ENCODE assay signal across 24 cellular contexts in the genomic region with DNA sequence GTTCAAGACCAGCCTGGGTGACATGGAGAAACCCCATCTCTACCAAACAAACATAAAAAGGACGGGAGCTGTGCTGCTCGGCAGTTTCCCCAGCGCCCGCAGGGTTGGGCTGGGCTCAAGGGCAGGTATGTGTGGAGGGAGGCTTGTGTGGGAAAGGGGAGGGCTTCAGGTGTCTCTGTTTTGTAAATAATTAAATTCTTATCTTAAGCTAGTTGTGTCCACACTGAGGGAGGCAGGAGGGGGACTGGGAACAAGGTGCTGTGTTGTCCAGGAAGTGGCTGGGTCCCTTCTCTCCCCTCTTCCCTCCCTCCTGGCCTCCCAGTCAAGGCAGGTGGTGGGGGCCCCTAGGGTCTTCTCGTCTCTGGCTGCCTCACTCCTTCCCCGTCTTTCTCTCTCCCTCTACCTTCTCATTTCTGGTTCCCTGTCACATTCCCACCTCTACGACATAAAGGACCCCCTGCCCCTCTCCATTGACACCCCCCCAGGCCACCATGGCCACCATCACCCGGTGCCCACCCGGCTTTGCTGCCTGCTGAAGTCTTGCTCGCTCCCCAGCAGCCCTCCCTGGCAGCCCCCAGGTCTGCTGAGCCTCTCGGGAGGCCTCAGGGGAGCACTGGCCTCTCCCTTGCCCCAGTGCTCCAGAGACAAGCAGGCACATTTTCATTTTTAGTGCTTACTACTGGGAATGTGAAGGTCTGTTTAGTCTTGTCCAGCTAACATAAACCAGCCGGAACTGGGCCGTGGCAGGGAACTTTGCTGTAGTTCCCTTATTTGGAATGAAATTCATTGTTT. TPM values are rescaled to one million over a fixed set of nuclear protein-coding genes. Genes with fewer than 3 reads are reported as not detected.
A peak's percentile ranks its signal among the peaks of the same experiment; 100 is the strongest.
DNase-seq lines count a peak whose midpoint lies in the region; ATAC-seq and TF ChIP-seq lines count a peak whose summit lies in the region.
"Had no signal": no experiment of that assay in that cellular context is flagged by ENCODE, and none has a peak within 500 bp of the region (broad histone marks: within the 10 kb centered on the region; RNA-seq: fewer than 3 reads in every experiment).

No MANE protein-coding gene starts in this region.

- H3K4me3 ChIP-seq in endodermal cell (ENCODE audit: low read length), result no peak overlapping the region
- H3K4me3 ChIP-seq in muscle layer of duodenum (ENCODE audit: low read depth in 1 of 2, low read length in 2 of 2), result no peak overlapping the region
- H3K4me3 ChIP-seq in upper lobe of right lung, result no peak overlapping the region
- H3K4me3 ChIP-seq in MM.1S (ENCODE audit: low read length), result no peak overlapping the region
- H3K4me3 ChIP-seq: A549, breast epithelium, MG63, SJSA1 had no signal

- intact Hi-C loops in activated CD4-positive, alpha-beta T cell treated with anti-CD3 and anti-CD28 coated beads, Interleukin-2, amount 10 ng/mL, durations not matched to agents 24 days and 14 days (cut with micrococcal nuclease), result no loop called here
- intact Hi-C loops in activated CD4-positive, alpha-beta T cell treated with anti-CD3 and anti-CD28 coated beads for 36 hours (cut with DNase I, micrococcal nuclease), result no loop called here
- intact Hi-C loops in upper lobe of right lung (cut with DNase I), result no loop called here

- peaks cover 5% of the 10 kb centered on the region for H3F3A ChIP-seq in MM.1S (ENCODE audit: insufficient read depth, low read length)

- H3K27ac Mint-ChIP-seq in activated CD4-positive, alpha-beta T cell treated with anti-CD3 and anti-CD28 coated beads, Interleukin-2, amount 10 ng/mL, durations not matched to agents 24 days and 14 days, result peak overlapping the region; percentile 4
- H3K27ac Mint-ChIP-seq in activated CD4-positive, alpha-beta T cell treated with anti-CD3 and anti-CD28 coated beads for 36 hours, result no peak overlapping the region
- H3K27ac Mint-ChIP-seq in endodermal cell, result peak overlapping the region; percentile 36
- H3K27ac Mint-ChIP-seq: activated CD4-positive, alpha-beta T cell treated with anti-CD3 and anti-CD28 coated beads, Interleukin-2, amount 10 ng/mL, durations not matched to agents 7 days and 5 days; activated naive CD8-positive, alpha-beta T cell treated with anti-CD3 and anti-CD28 coated beads, Interleukin-2, amount 10 ng/mL, durations not matched to agents 7 days and 5 days; activated T-cell treated with anti-CD3 and anti-CD28 coated beads, Interleukin-2, amount 50 U/mL, for 24 hours had no signal

- H3K27ac ChIP-seq in endodermal cell (ENCODE audit: low read depth, low read length) (no peak overlapping the region), muscle layer of duodenum (ENCODE audit: low read length) (peak overlapping the region; percentile 23), upper lobe of right lung (no peak overlapping the region), MM.1S (ENCODE audit: low read length) (no peak overlapping the region)
- H3K27ac ChIP-seq: A549, breast epithelium, SJSA1 had no signal

- no peak overlapping the region for H3K4me2 ChIP-seq in MM.1S (ENCODE audit: low read depth, low read length)
- H3K4me2 ChIP-seq: A549 had no signal

- H4K20me1 ChIP-seq in MM.1S (ENCODE audit: insufficient read depth, low read length), result no peaks in the 10 kb centered on the region

- H3K27me3 Mint-ChIP-seq in activated CD4-positive, alpha-beta T cell treated with anti-CD3 and anti-CD28 coated beads, Interleukin-2, amount 10 ng/mL, durations not matched to agents 24 days and 14 days, result peaks cover 20% of the 10 kb centered on the region
- peaks cover 7% of the 10 kb centered on the region for H3K27me3 Mint-ChIP-seq in activated CD4-positive, alpha-beta T cell treated with anti-CD3 and anti-CD28 coated beads for 36 hours
- H3K27me3 Mint-ChIP-seq in endodermal cell (ENCODE audit: insufficient read depth), result no peaks in the 10 kb centered on the region

- H3K27me3 ChIP-seq in endodermal cell (ENCODE audit: control insufficient read depth, insufficient read depth, low read length, poor library complexity, severe bottlenecking) (no peaks in the 10 kb centered on the region), muscle layer of duodenum (ENCODE audit: low read depth, low read length) (no peaks in the 10 kb centered on the region), upper lobe of right lung (no peaks in the 10 kb centered on the region), MM.1S (replicated peaks; ENCODE audit: insufficient read depth, low read length) (peaks cover 24% of the 10 kb centered on the region)
- H3K27me3 ChIP-seq: breast epithelium, MG63 had no signal

- no peak overlapping the region for H2AFZ ChIP-seq in MM.1S (ENCODE audit: low read length)

- no peaks in the 10 kb centered on the region for H3K36me3 Mint-ChIP-seq in activated CD4-positive, alpha-beta T cell treated with anti-CD3 and anti-CD28 coated beads, Interleukin-2, amount 10 ng/mL, durations not matched to agents 24 days and 14 days (ENCODE audit: low read depth)
- H3K36me3 Mint-ChIP-seq in activated CD4-positive, alpha-beta T cell treated with anti-CD3 and anti-CD28 coated beads for 36 hours (ENCODE audit: low read depth), result no peaks in the 10 kb centered on the region
- no peaks in the 10 kb centered on the region for H3K36me3 Mint-ChIP-seq in endodermal cell (ENCODE audit: low read depth)
- H3K36me3 Mint-ChIP-seq: activated naive CD8-positive, alpha-beta T cell treated with anti-CD3 and anti-CD28 coated beads, Interleukin-2, amount 10 ng/mL, durations not matched to agents 7 days and 5 days; CD14-positive monocyte had no signal

- DNase-seq in activated CD4-positive, alpha-beta T cell treated with anti-CD3 and anti-CD28 coated beads, Interleukin-2, amount 10 ng/mL, durations not matched to agents 24 days and 14 days, result no peak
- DNase-seq in activated CD4-positive, alpha-beta T cell treated with anti-CD3 and anti-CD28 coated beads for 36 hours, result no peak
- peak; percentile 72 for DNase-seq in endodermal cell
- DNase-seq in upper lobe of right lung, result peak; percentile 48
- no peak for DNase-seq in MM.1S
- DNase-seq: activated CD4-positive, alpha-beta T cell treated with anti-CD3 and anti-CD28 coated beads, Interleukin-2, amount 10 ng/mL, durations not matched to agents 7 days and 5 days; activated naive CD8-positive, alpha-beta T cell treated with anti-CD3 and anti-CD28 coated beads, Interleukin-2, amount 10 ng/mL, durations not matched to agents 7 days and 5 days; activated T-cell treated with anti-CD3 and anti-CD28 coated beads, Interleukin-2, amount 50 U/mL, for 24 hours; DMS79 treated with DMSO at 0.1 percent for 48 hours; kidney glomerular epithelial cell; MG63; NCI-H1930; PC-3; T1000 had no signal

- no peak overlapping the region for H3K4me3 Mint-ChIP-seq in activated CD4-positive, alpha-beta T cell treated with anti-CD3 and anti-CD28 coated beads, Interleukin-2, amount 10 ng/mL, durations not matched to agents 24 days and 14 days
- H3K4me3 Mint-ChIP-seq in activated CD4-positive, alpha-beta T cell treated with anti-CD3 and anti-CD28 coated beads for 36 hours, result no peak overlapping the region
- no peak overlapping the region for H3K4me3 Mint-ChIP-seq in endodermal cell
- H3K4me3 Mint-ChIP-seq: activated CD4-positive, alpha-beta T cell treated with anti-CD3 and anti-CD28 coated beads, Interleukin-2, amount 10 ng/mL, durations not matched to agents 7 days and 5 days; activated naive CD8-positive, alpha-beta T cell treated with anti-CD3 and anti-CD28 coated beads, Interleukin-2, amount 10 ng/mL, durations not matched to agents 7 days and 5 days; activated T-cell treated with anti-CD3 and anti-CD28 coated beads, Interleukin-2, amount 50 U/mL, for 24 hours; CD14-positive monocyte had no signal

- no peak overlapping the region for H3K9ac ChIP-seq in endodermal cell (ENCODE audit: extremely low read depth, low read length, poor library complexity, severe bottlenecking)
- no peak overlapping the region for H3K9ac ChIP-seq in MM.1S (ENCODE audit: low read length)

- no peaks in the 10 kb centered on the region for H3K9me3 ChIP-seq in endodermal cell (ENCODE audit: control insufficient read depth, low read length)
- no peaks in the 10 kb centered on the region for H3K9me3 ChIP-seq in muscle layer of duodenum (ENCODE audit: control insufficient read depth in 1 of 2, low read length in 2 of 2)
- H3K9me3 ChIP-seq in upper lobe of right lung, result no peaks in the 10 kb centered on the region
- H3K9me3 ChIP-seq in MM.1S (replicated peaks; ENCODE audit: insufficient read depth, low read length), result no peaks in the 10 kb centered on the region
- H3K9me3 ChIP-seq: A549, breast epithelium, MG63, SJSA1 had no signal

- TF ChIP-seq CTCF in endodermal cell (conservative IDR thresholded peaks at IDR 0.05) (peak; percentile 26), upper lobe of right lung (IDR thresholded peaks at IDR 0.05) (no peak), MM.1S (IDR thresholded peaks at IDR 0.05; ENCODE audit: low read length) (no peak)

- POLR2A ChIA-PET in activated CD4-positive, alpha-beta T cell treated with anti-CD3 and anti-CD28 coated beads for 36 hours (lab: Charles Lee), result no interaction called here

- H3K4me1 ChIP-seq in endodermal cell (ENCODE audit: control insufficient read depth, insufficient read depth, low read length) (peaks cover 7% of the 10 kb centered on the region), muscle layer of duodenum (ENCODE audit: control insufficient read depth in 1 of 2, insufficient read depth in 2 of 2, low read length in 2 of 2) (peaks cover 3 to 18% of the 10 kb centered on the region in 2 donors), upper lobe of right lung (no peaks in the 10 kb centered on the region), MM.1S (ENCODE audit: low read length) (peaks cover 19% of the 10 kb centered on the region)
- H3K4me1 ChIP-seq: A549, breast epithelium had no signal

- CTCF ChIA-PET in activated CD4-positive, alpha-beta T cell treated with anti-CD3 and anti-CD28 coated beads for 36 hours (lab: Charles Lee), result interaction anchor here (0.7 kb wide), 1 partner anchor 441 kb away, joined by 3 read pairs; no protein-coding TSS in a partner anchor

- H3K4me1 Mint-ChIP-seq in activated CD4-positive, alpha-beta T cell treated with anti-CD3 and anti-CD28 coated beads, Interleukin-2, amount 10 ng/mL, durations not matched to agents 24 days and 14 days, result peaks cover 17% of the 10 kb centered on the region
- peaks cover 7% of the 10 kb centered on the region for H3K4me1 Mint-ChIP-seq in activated CD4-positive, alpha-beta T cell treated with anti-CD3 and anti-CD28 coated beads for 36 hours
- peaks cover 19% of the 10 kb centered on the region for H3K4me1 Mint-ChIP-seq in endodermal cell

- WGBS in endodermal cell (ENCODE audit: insufficient coverage in 1 of 2, insufficient read length in 1 of 2), 2 experiments, result 80 to 92% methylated on average over 4 to 13 of the region's 13 CpGs

- no peaks in the 10 kb centered on the region for H3K9me2 ChIP-seq in MM.1S (replicated peaks; ENCODE audit: insufficient read depth, low read length)

- ATAC-seq in activated CD4-positive, alpha-beta T cell treated with anti-CD3 and anti-CD28 coated beads for 36 hours, result no peak
- no peak for ATAC-seq in upper lobe of right lung
- ATAC-seq in GM21576 (IDR thresholded peaks at IDR 0.05; ENCODE audit: unreplicated experiment), result no peak
- ATAC-seq in GM18511 (IDR thresholded peaks at IDR 0.05; ENCODE audit: unreplicated experiment), result no peak
- ATAC-seq: A549, esophagus mucosa, PC-3 had no signal

- H3K79me2 ChIP-seq in MM.1S (ENCODE audit: low read length), result no peaks in the 10 kb centered on the region; the same call in 1 of the 2 replicates

- no peaks in the 10 kb centered on the region for H3K9me3 Mint-ChIP-seq in activated CD4-positive, alpha-beta T cell treated with anti-CD3 and anti-CD28 coated beads, Interleukin-2, amount 10 ng/mL, durations not matched to agents 24 days and 14 days
- no peaks in the 10 kb centered on the region for H3K9me3 Mint-ChIP-seq in activated CD4-positive, alpha-beta T cell treated with anti-CD3 and anti-CD28 coated beads for 36 hours (ENCODE audit: low read depth)
- H3K9me3 Mint-ChIP-seq in endodermal cell, result no peaks in the 10 kb centered on the region
- H3K9me3 Mint-ChIP-seq: activated CD4-positive, alpha-beta T cell treated with anti-CD3 and anti-CD28 coated beads, Interleukin-2, amount 10 ng/mL, durations not matched to agents 7 days and 5 days; activated naive CD8-positive, alpha-beta T cell treated with anti-CD3 and anti-CD28 coated beads, Interleukin-2, amount 10 ng/mL, durations not matched to agents 7 days and 5 days; activated T-cell treated with anti-CD3 and anti-CD28 coated beads, Interleukin-2, amount 50 U/mL, for 24 hours; CD14-positive monocyte had no signal

- H3K36me3 ChIP-seq in endodermal cell (ENCODE audit: control insufficient read depth, insufficient read depth, low read length), result no peaks in the 10 kb centered on the region
- H3K36me3 ChIP-seq in muscle layer of duodenum (ENCODE audit: control insufficient read depth in 1 of 2, insufficient read depth in 2 of 2, low read length in 2 of 2), result no peaks in the 10 kb centered on the region
- H3K36me3 ChIP-seq in upper lobe of right lung, result no peaks in the 10 kb centered on the region
- H3K36me3 ChIP-seq in MM.1S (replicated peaks; ENCODE audit: insufficient read depth, low read length), result no peaks in the 10 kb centered on the region
- H3K36me3 ChIP-seq: breast epithelium, MG63, SJSA1 had no signal

RNA-seq across cellular contexts. Expression of gene NEURL1, which starts 19.3 kb away (rescaled TPM):
- total RNA-seq in activated CD4-positive, alpha-beta T cell treated with anti-CD3 and anti-CD28 coated beads, Interleukin-2, amount 10 ng/mL, durations not matched to agents 24 days and 14 days, result 2.8 and 3.1 TPM in 2 replicates
- 1 to 10 TPM; 2.3 to 2.4 TPM for total RNA-seq in activated CD4-positive, alpha-beta T cell treated with anti-CD3 and anti-CD28 coated beads for 36 hours
- total RNA-seq in endodermal cell, result under 1 TPM; 0.37 to 0.38 TPM
- polyA plus RNA-seq in endodermal cell (2013, experiment 1 of 2), result 1.6 TPM
- polyA plus RNA-seq in endodermal cell (2013, experiment 2 of 2), result 1.2 TPM
- total RNA-seq in upper lobe of right lung, result 0.64 TPM
- total RNA-seq: SJSA1 had no signal

RNA-seq across cellular contexts. Expression of gene CALHM3, which starts 33.7 kb away (rescaled TPM):
- not detected in 2 replicates for total RNA-seq in activated CD4-positive, alpha-beta T cell treated with anti-CD3 and anti-CD28 coated beads, Interleukin-2, amount 10 ng/mL, durations not matched to agents 24 days and 14 days
- total RNA-seq in activated CD4-positive, alpha-beta T cell treated with anti-CD3 and anti-CD28 coated beads for 36 hours, result not detected
- total RNA-seq in endodermal cell (not detected), upper lobe of right lung (not detected)
- polyA plus RNA-seq in endodermal cell (2013, experiment 1 of 2), result not detected
- polyA plus RNA-seq in endodermal cell (2013, experiment 2 of 2), result not detected
- total RNA-seq: breast epithelium, dermis microvascular lymphatic vessel endothelial cell, esophagus mucosa, SJSA1, ureter had no signal

RNA-seq across cellular contexts. Expression of gene CALHM1, which starts 54.1 kb away (rescaled TPM):
- total RNA-seq in activated CD4-positive, alpha-beta T cell treated with anti-CD3 and anti-CD28 coated beads, Interleukin-2, amount 10 ng/mL, durations not matched to agents 24 days and 14 days, result not detected in 2 replicates
- total RNA-seq in activated CD4-positive, alpha-beta T cell treated with anti-CD3 and anti-CD28 coated beads for 36 hours, result not detected
- total RNA-seq in endodermal cell, result not detected
- not detected for polyA plus RNA-seq in endodermal cell (2013, experiment 1 of 2)
- 0.08 TPM for polyA plus RNA-seq in endodermal cell (2013, experiment 2 of 2)
- total RNA-seq in upper lobe of right lung, result not detected
- total RNA-seq: breast epithelium, dermis microvascular lymphatic vessel endothelial cell, PC-3, SJSA1, ureter had no signal
- polyA plus RNA-seq: A549, CD14-positive monocyte had no signal

Comparison
In these comparisons a context has a peak if more than half of its experiments do, and no peak if none do; other contexts are left out.
1. DNase-seq: peak in endodermal cell (single experiment) and upper lobe of right lung (single experiment); none in activated CD4-positive, alpha-beta T cell treated with anti-CD3 and anti-CD28 coated beads, Interleukin-2, amount 10 ng/mL, durations not matched to agents 24 days and 14 days (single experiment), activated CD4-positive, alpha-beta T cell treated with anti-CD3 and anti-CD28 coated beads for 36 hours (single experiment) and MM.1S (single experiment).